ENCODE assay signal across 2 cellular contexts in the genomic region with DNA sequence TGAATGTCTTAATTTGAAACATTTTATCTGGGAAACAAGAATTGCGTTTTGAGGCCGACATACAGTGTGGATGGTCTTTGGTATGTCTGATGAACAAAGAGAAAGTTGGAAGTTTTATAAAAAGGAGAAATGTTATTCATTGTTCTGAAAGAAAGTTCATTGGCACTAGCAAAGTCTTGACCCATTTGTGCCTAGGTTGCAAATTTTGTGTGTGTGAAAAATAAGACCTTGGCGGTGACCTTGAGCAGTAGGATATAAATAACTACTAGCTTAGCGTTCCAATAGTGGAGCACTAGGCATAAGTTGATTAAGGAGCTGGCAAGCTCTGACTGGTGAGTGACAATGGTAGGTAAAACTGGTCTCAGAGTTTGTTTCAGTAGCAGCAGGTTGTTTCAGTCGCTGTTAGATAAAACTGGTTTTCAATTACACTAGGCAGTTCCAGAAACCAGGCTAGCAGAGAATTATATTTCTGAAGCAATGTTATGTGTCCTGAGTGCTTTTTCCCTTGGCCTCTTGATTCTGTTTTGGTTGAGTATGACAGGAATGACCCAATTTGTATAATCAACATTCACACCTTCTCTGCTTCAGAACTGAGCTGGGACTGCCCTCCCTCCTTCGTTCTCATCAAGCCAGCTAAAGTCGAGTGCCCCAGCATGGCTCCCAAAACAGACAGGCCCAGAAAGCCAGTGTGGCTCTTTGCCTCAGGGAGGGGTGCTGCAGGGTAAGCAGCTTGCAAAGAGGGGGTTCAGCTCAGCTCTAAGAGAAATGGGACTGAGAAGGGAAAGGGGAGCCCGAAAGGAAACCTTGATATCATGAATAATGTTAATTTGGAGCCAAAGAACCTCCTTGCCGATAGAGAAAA.
TF ChIP-seq lines count a peak whose summit lies in the region.

No MANE protein-coding gene starts in this region.

TF ChIP-seq in IMR-90, 13 proteins besides CTCF, POLR2A, EP300 and RAD21:
- TF ChIP-seq NFE2L2 (IDR thresholded peaks at IDR 0.05; ENCODE audit: low read depth, low read length) (no peak), MAFK (IDR thresholded peaks at IDR 0.05; ENCODE audit: low read depth, low read length) (peak; percentile 38; the same call in 1 of the 2 replicates)

TF ChIP-seq in H1, 55 proteins besides CTCF, POLR2A, EP300 and RAD21:
- TF ChIP-seq RFX5 (IDR thresholded peaks at IDR 0.05; ENCODE audit: borderline replicate concordance, low read depth, low read length) = no peak
- no peak for TF ChIP-seq SIRT6 (IDR thresholded peaks at IDR 0.05; ENCODE audit: low read length)
- TF ChIP-seq SUZ12 (IDR thresholded peaks at IDR 0.05; ENCODE audit: low read length) = no peak
- no peak for TF ChIP-seq EZH2 (IDR thresholded peaks at IDR 0.05; ENCODE audit: low read depth, low read length, severe bottlenecking)
